ENCODE assay signal across 16 cellular contexts in the genomic region with DNA sequence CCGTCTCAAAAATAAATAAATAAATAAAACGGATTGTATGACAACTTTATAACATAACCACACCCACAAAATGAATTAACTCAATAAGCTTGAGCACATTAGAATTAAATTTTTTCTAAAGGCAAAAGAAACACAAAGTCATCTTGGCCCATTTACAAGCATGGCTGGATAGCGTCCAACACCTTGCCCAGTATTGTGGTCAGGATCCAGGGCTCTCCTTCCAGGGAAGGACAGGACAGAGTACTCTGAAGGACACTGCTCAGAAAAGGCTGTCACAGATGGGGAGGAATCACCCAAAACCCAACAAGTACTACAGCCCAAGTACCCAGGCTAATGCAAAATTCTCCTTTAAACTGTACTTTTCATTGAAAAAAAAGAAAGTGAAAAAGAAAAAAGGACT.
"Had no signal": no experiment of that assay in that cellular context is flagged by ENCODE, and none has a peak within 500 bp of the region (broad histone marks: within the 10 kb centered on the region; RNA-seq: fewer than 3 reads in every experiment).

No MANE protein-coding gene starts in this region.

- DNase-seq: activated CD4-positive, alpha-beta T cell treated with anti-CD3 and anti-CD28 coated beads, Interleukin-2, amount 50 U/mL, for 4 hours; activated gamma-delta T cell treated with Interleukin-2 at 50 U/mL for 16 hours; activated T-cell treated with anti-CD3 and anti-CD28 coated beads, Interleukin-2, amount 50 U/mL, for 72 hours; cortex of kidney; erythroblast; heart right ventricle; immature natural killer cell; lower lobe of right lung; right lobe of liver; stimulated activated CD4-positive, alpha-beta T cell treated with anti-CD3 and anti-CD28 coated beads, Interleukin-4, amount 100 ng/mL, for 1 hour; stimulated activated naive CD8-positive, alpha-beta T cell treated with anti-CD3 and anti-CD28 coated beads, Interleukin-15, amount 100 ng/mL, for 72 hours had no signal

- H3K4me3 ChIP-seq: heart right ventricle, lower lobe of right lung, pancreas, right lobe of liver, smooth muscle cell, suprapubic skin had no signal

- ATAC-seq: activated T-cell treated with anti-CD3 and anti-CD28 coated beads, Interleukin-2, amount 50 U/mL, for 72 hours; natural killer cell treated with Interleukin-12 subunit alpha and Interleukin-12 subunit beta and Interleukin-15 and Interleukin-18, amount 100 ng/mL, for 72 hours; pancreas; right lobe of liver; stimulated activated naive CD8-positive, alpha-beta T cell treated with anti-CD3 and anti-CD28 coated beads, Interleukin-15, amount 100 ng/mL, for 72 hours had no signal

- H3K9me3 ChIP-seq: heart right ventricle, lower lobe of right lung, neutrophil, pancreas, right lobe of liver, suprapubic skin had no signal

- H3K27ac ChIP-seq: heart right ventricle, lower lobe of right lung, neutrophil, pancreas, right lobe of liver, suprapubic skin had no signal

- H3K4me1 ChIP-seq: lower lobe of right lung, pancreas, right lobe of liver, suprapubic skin had no signal

- H3K27me3 ChIP-seq: heart right ventricle, neutrophil, pancreas, right lobe of liver, suprapubic skin had no signal

- H3K4me2 ChIP-seq: smooth muscle cell had no signal
